In genomic region chr18:31512203-31512764, GRCh38 we compare ENCODE assay signal across 13 cellular contexts. TPM values are rescaled to one million over a fixed set of nuclear protein-coding genes. Genes with fewer than 3 reads are reported as not detected.
DNase-seq lines count a peak whose midpoint lies in the region; ATAC-seq and TF ChIP-seq lines count a peak whose summit lies in the region.
"Had no signal": no experiment of that assay in that cellular context is flagged by ENCODE, and none has a peak within 500 bp of the region (broad histone marks: within the 10 kb centered on the region; RNA-seq: fewer than 3 reads in every experiment).

No MANE protein-coding gene starts in this region.

- CTCF ChIA-PET in WTC11 (lab: Charles Lee): interaction anchor here (1.7 kb wide), 1 partner anchor 15 kb away, joined by 4 read pairs; the partner anchor contains the start of gene DSG2

- ATAC-seq in WTC11: 0 out of 2 replicates have a peak, but pooled peaks have one; percentile 14
- ATAC-seq in GM21717 (IDR thresholded peaks at IDR 0.05; ENCODE audit: unreplicated experiment): no peak
- ATAC-seq: activated naive CD4-positive, alpha-beta T cell treated with anti-CD3 and anti-CD28 coated beads, Interleukin-2, amount 50 U/mL, for 72 hours; natural killer cell treated with Interleukin-12 subunit alpha and Interleukin-12 subunit beta and Interleukin-15 and Interleukin-18, amount 100 ng/mL, for 72 hours had no signal

- no peak for TF ChIP-seq CTCF in WTC11 (IDR thresholded peaks at IDR 0.05)
- TF ChIP-seq CTCF in suprapubic skin (IDR thresholded peaks at IDR 0.05): no peak
- no peak for TF ChIP-seq CTCF in WERI-Rb-1 (IDR thresholded peaks at IDR 0.05; ENCODE audit: low read depth, low read length)

- H3K4me1 Mint-ChIP-seq in WTC11: peaks cover 33% of the 10 kb centered on the region
- no peaks in the 10 kb centered on the region for H3K4me1 Mint-ChIP-seq in activated T-helper 2 cell treated with anti-CD3 and anti-CD28 coated beads, Interferon-gamma antibody, Interleukin-2, Interleukin-4, amounts not matched to agents 10 μg/mL and 5 μg/mL and 100 μg/mL, durations not matched to agents 14 hours and 24 hours and 36 hours (ENCODE audit: low read depth)

- H3K36me3 ChIP-seq in suprapubic skin (no peaks in the 10 kb centered on the region), WERI-Rb-1 (no peaks in the 10 kb centered on the region)

- no peaks in the 10 kb centered on the region for H3K27me3 ChIP-seq in suprapubic skin
- H3K27me3 ChIP-seq in WERI-Rb-1 (ENCODE audit: insufficient read depth, low read depth, severe bottlenecking): no peaks in the 10 kb centered on the region

- no peak for TF ChIP-seq POLR2A in suprapubic skin (IDR thresholded peaks at IDR 0.05)

- H3K27ac Mint-ChIP-seq in WTC11: no peak overlapping the region
- H3K27ac Mint-ChIP-seq in activated T-helper 2 cell treated with anti-CD3 and anti-CD28 coated beads, Interferon-gamma antibody, Interleukin-2, Interleukin-4, amounts not matched to agents 10 μg/mL and 5 μg/mL and 100 μg/mL, durations not matched to agents 14 hours and 24 hours and 36 hours: no peak overlapping the region
- H3K27ac Mint-ChIP-seq: activated naive CD4-positive, alpha-beta T cell treated with anti-CD3 and anti-CD28 coated beads, Interleukin-2, amount 50 U/mL, for 72 hours; natural killer cell treated with Interleukin-12 subunit alpha and Interleukin-12 subunit beta and Interleukin-15 and Interleukin-18, amount 100 ng/mL, for 72 hours had no signal

- H3K4me3 ChIP-seq in suprapubic skin: no peak overlapping the region
- H3K4me3 ChIP-seq in WERI-Rb-1 (ENCODE audit: low read depth, low read length): no peak overlapping the region

- H3K9me3 ChIP-seq in suprapubic skin: no peaks in the 10 kb centered on the region
- H3K9me3 ChIP-seq in WERI-Rb-1 (ENCODE audit: severe bottlenecking): no peaks in the 10 kb centered on the region

- peak overlapping the region; percentile 85 for H3K27ac ChIP-seq in suprapubic skin
- H3K27ac ChIP-seq in WERI-Rb-1: no peak overlapping the region

- WGBS in suprapubic skin: 35% methylated on average over 6 of the region's 6 CpGs

- peaks cover 9% of the 10 kb centered on the region for H3K36me3 Mint-ChIP-seq in WTC11
- no peaks in the 10 kb centered on the region for H3K36me3 Mint-ChIP-seq in activated T-helper 2 cell treated with anti-CD3 and anti-CD28 coated beads, Interferon-gamma antibody, Interleukin-2, Interleukin-4, amounts not matched to agents 10 μg/mL and 5 μg/mL and 100 μg/mL, durations not matched to agents 14 hours and 24 hours and 36 hours (ENCODE audit: low read depth)
- H3K36me3 Mint-ChIP-seq: activated naive CD4-positive, alpha-beta T cell treated with anti-CD3 and anti-CD28 coated beads, Interleukin-2, amount 50 U/mL, for 72 hours; natural killer cell treated with Interleukin-12 subunit alpha and Interleukin-12 subunit beta and Interleukin-15 and Interleukin-18, amount 100 ng/mL, for 72 hours had no signal

- H3K9me3 Mint-ChIP-seq in WTC11: peaks cover 3% of the 10 kb centered on the region
- no peaks in the 10 kb centered on the region for H3K9me3 Mint-ChIP-seq in activated T-helper 2 cell treated with anti-CD3 and anti-CD28 coated beads, Interferon-gamma antibody, Interleukin-2, Interleukin-4, amounts not matched to agents 10 μg/mL and 5 μg/mL and 100 μg/mL, durations not matched to agents 14 hours and 24 hours and 36 hours
- H3K9me3 Mint-ChIP-seq: activated naive CD4-positive, alpha-beta T cell treated with anti-CD3 and anti-CD28 coated beads, Interleukin-2, amount 50 U/mL, for 72 hours; natural killer cell treated with Interleukin-12 subunit alpha and Interleukin-12 subunit beta and Interleukin-15 and Interleukin-18, amount 100 ng/mL, for 72 hours had no signal

- DNase-seq in HS-5 (ENCODE audit: low read depth) (peak; percentile 49), WTC11 (ENCODE audit: low spot score) (no peak), iPS-NIHi7 (ENCODE audit: extremely low spot score) (peak; percentile 40), suprapubic skin (ENCODE audit: low spot score in 2 of 2) (no peak), WERI-Rb-1 (no peak), anterior cingulate cortex (lab: John Stamatoyannopoulos, UW) (no peak)
- DNase-seq in activated T-helper 2 cell treated with anti-CD3 and anti-CD28 coated beads, Interferon-gamma antibody, Interleukin-2, Interleukin-4, amounts not matched to agents 10 μg/mL and 5 μg/mL and 100 μg/mL, durations not matched to agents 14 hours and 24 hours and 36 hours (ENCODE audit: low spot score): no peak
- DNase-seq: activated CD4-positive, CD25-positive, alpha-beta regulatory T cell treated with anti-CD3 and anti-CD28 coated beads, Interleukin-2, amount 50 U/mL, for 72 hours; EL; NCI-H774 had no signal

- intact Hi-C loops in activated T-helper 2 cell treated with anti-CD3 and anti-CD28 coated beads, Interferon-gamma antibody, Interleukin-2, Interleukin-4, amounts not matched to agents 10 μg/mL and 5 μg/mL and 100 μg/mL, durations not matched to agents 14 hours and 24 hours and 36 hours (cut with micrococcal nuclease): no loop called here

- H3K4me1 ChIP-seq in suprapubic skin: peaks cover 46% of the 10 kb centered on the region

- H3K4me3 Mint-ChIP-seq in WTC11: no peak overlapping the region
- no peak overlapping the region for H3K4me3 Mint-ChIP-seq in activated T-helper 2 cell treated with anti-CD3 and anti-CD28 coated beads, Interferon-gamma antibody, Interleukin-2, Interleukin-4, amounts not matched to agents 10 μg/mL and 5 μg/mL and 100 μg/mL, durations not matched to agents 14 hours and 24 hours and 36 hours (ENCODE audit: low read depth)
- H3K4me3 Mint-ChIP-seq: natural killer cell treated with Interleukin-12 subunit alpha and Interleukin-12 subunit beta and Interleukin-15 and Interleukin-18, amount 100 ng/mL, for 72 hours had no signal

- POLR2A ChIA-PET in WTC11 (lab: Charles Lee): interaction anchor here (0.6 kb wide), 1 partner anchor 525 kb away, joined by 8 read pairs; no protein-coding TSS in a partner anchor

- no peaks in the 10 kb centered on the region for H3K27me3 Mint-ChIP-seq in WTC11 (ENCODE audit: low read depth)
- H3K27me3 Mint-ChIP-seq in activated T-helper 2 cell treated with anti-CD3 and anti-CD28 coated beads, Interferon-gamma antibody, Interleukin-2, Interleukin-4, amounts not matched to agents 10 μg/mL and 5 μg/mL and 100 μg/mL, durations not matched to agents 14 hours and 24 hours and 36 hours (ENCODE audit: low read depth): peaks cover 2% of the 10 kb centered on the region

- no peak for TF ChIP-seq EP300 in suprapubic skin (IDR thresholded peaks at IDR 0.05)

TF ChIP-seq in WTC11, 78 proteins besides CTCF, POLR2A, EP300 and RAD21:
- TF ChIP-seq, protein P1, sequence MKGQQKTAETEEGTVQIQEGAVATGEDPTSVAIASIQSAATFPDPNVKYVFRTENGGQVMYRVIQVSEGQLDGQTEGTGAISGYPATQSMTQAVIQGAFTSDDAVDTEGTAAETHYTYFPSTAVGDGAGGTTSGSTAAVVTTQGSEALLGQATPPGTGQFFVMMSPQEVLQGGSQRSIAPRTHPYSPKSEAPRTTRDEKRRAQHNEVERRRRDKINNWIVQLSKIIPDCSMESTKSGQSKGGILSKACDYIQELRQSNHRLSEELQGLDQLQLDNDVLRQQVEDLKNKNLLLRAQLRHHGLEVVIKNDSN (CRISPR knock-in tag; IDR thresholded peaks at IDR 0.05): no peak
- TF ChIP-seq OVOL2 (CRISPR knock-in tag; IDR thresholded peaks at IDR 0.05; ENCODE audit: borderline replicate concordance): no peak
- peak; percentile 98 for TF ChIP-seq GABPB1 (CRISPR knock-in tag; IDR thresholded peaks at IDR 0.05)

RNA-seq across cellular contexts. Expression of gene DSG2, which starts 14.3 kb away (rescaled TPM):
- total RNA-seq in WTC11 (2021) (113 to 117 TPM (median 113 TPM) in 3 replicates), suprapubic skin (10 to 100 TPM; 13.9 to 35.4 (median 24.1) TPM)
- 1.4 and 1.7 TPM in 2 replicates for total RNA-seq in activated T-helper 2 cell treated with anti-CD3 and anti-CD28 coated beads, Interferon-gamma antibody, Interleukin-2, Interleukin-4, amounts not matched to agents 10 μg/mL and 5 μg/mL and 100 μg/mL, durations not matched to agents 14 hours and 24 hours and 36 hours

Comparison
In these comparisons a context has a peak if more than half of its experiments do, and no peak if none do; other contexts are left out.
1. DNase-seq: peak in HS-5 (single experiment) and iPS-NIHi7 (single experiment); none in WTC11 (single experiment), suprapubic skin (0 of 2), WERI-Rb-1 (single experiment), anterior cingulate cortex (0 of 58) and activated T-helper 2 cell treated with anti-CD3 and anti-CD28 coated beads, Interferon-gamma antibody, Interleukin-2, Interleukin-4, amounts not matched to agents 10 μg/mL and 5 μg/mL and 100 μg/mL, durations not matched to agents 14 hours and 24 hours and 36 hours (single experiment).